In the genomic region with DNA sequence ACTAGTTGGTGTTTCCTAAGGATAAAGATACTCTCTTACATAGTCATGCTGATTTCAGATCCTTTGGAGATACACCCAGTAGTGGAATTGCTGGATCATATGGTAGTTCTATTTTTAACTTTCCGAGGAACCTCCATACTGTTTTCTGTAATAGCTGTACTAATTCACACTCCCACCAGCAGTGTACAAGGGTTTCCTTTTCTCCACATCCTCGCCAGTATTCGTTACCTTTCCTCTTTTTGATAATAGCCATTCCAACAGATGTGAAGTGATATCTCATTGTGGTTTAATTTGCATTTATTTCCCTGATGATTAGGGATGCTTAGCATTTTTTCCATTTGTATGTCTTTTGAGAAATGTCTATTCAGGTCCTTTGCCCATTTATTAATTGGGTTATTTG, we compare ENCODE assay signal across 1 cellular context.
TF ChIP-seq lines count a peak whose summit lies in the region.

No MANE protein-coding gene starts in this region.

TF ChIP-seq in IMR-90, 13 proteins besides CTCF, POLR2A, EP300 and RAD21 (continued from another document):
- TF ChIP-seq FOS (IDR thresholded peaks at IDR 0.05; ENCODE audit: low read depth, low read length), result no peak
- TF ChIP-seq MAZ (IDR thresholded peaks at IDR 0.05; ENCODE audit: borderline replicate concordance, low read depth, low read length), result no peak
- no peak for TF ChIP-seq NFE2L2 (IDR thresholded peaks at IDR 0.05; ENCODE audit: low read depth, low read length)
- TF ChIP-seq RFX5 (IDR thresholded peaks at IDR 0.05; ENCODE audit: low read depth, low read length), result no peak
- TF ChIP-seq CEBPB (IDR thresholded peaks at IDR 0.05; ENCODE audit: low read depth, low read length), result no peak
- TF ChIP-seq RCOR1 (IDR thresholded peaks at IDR 0.05; ENCODE audit: insufficient replicate concordance, low read length), result no peak
- no peak for TF ChIP-seq MXI1 (IDR thresholded peaks at IDR 0.05; ENCODE audit: borderline replicate concordance, low read depth, low read length)
